ENCODE assay signal across 10 cellular contexts in the genomic region with DNA sequence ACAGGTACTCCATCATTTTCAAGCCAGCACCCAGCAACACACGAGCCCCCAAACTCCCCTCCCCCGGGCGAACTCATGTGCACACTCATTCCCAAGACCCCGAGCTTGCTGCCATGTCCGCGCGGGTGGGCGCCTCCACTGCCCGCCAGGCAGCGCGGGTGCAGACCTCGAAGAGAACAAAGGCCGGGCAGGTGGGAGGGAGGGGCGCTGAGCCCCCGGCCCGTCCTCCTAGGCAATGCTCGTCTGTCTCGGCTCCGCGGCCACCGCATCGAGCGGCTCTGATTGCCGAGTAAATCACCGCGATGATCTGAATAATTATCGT. TPM values are rescaled to one million over a fixed set of nuclear protein-coding genes. Genes with fewer than 3 reads are reported as not detected.
DNase-seq lines count a peak whose midpoint lies in the region; ATAC-seq lines count a peak whose summit lies in the region.
"Had no signal": no experiment of that assay in that cellular context is flagged by ENCODE, and none has a peak within 500 bp of the region (broad histone marks: within the 10 kb centered on the region; RNA-seq: fewer than 3 reads in every experiment).

No MANE protein-coding gene starts in this region.

- CTCF ChIA-PET in activated CD8-positive, alpha-beta T cell treated with anti-CD3 and anti-CD28 coated beads, Interleukin-2, amount 10 ng/mL, durations not matched to agents 7 days and 5 days (lab: Charles Lee): interaction anchor here (0.6 to 3.7 kb wide), 5 partner anchors 18 to 115 kb away, joined by 3 to 25 read pairs (median 4); no protein-coding TSS in a partner anchor
- CTCF ChIA-PET in activated naive CD4-positive, alpha-beta T cell treated with anti-CD3 and anti-CD28 coated beads, Interleukin-2, amount 10 ng/mL, durations not matched to agents 7 days and 5 days (lab: Charles Lee): interaction anchor here (1.0 to 2.6 kb wide), 2 partner anchors 17 to 32 kb away, joined by 3 to 11 read pairs; no protein-coding TSS in a partner anchor

- H3K36me3 ChIP-seq in iPS-18a (ENCODE audit: control insufficient read depth, low read depth, low read length): no peaks in the 10 kb centered on the region

- DNase-seq in activated naive CD4-positive, alpha-beta T cell (lab: John Stamatoyannopoulos, UW): no peak
- no peak for DNase-seq in activated CD8-positive, alpha-beta T cell treated with anti-CD3 and anti-CD28 coated beads, Interleukin-2, amount 10 ng/mL, durations not matched to agents 7 days and 5 days
- no peak for DNase-seq in stimulated activated naive B cell treated with anti-CD40 and anti-IgM and Interleukin-4, amounts not matched to agents 10 μg/mL and 1 μg/mL and 100 μg/mL, for 72 hours
- DNase-seq in H4 (ENCODE audit: low spot score): no peak
- DNase-seq in activated naive CD4-positive, alpha-beta T cell treated with anti-CD3 and anti-CD28 coated beads, Interleukin-2, amount 10 ng/mL, durations not matched to agents 7 days and 5 days: no peak
- DNase-seq: AML-193 had no signal

- no peaks in the 10 kb centered on the region for H3K9me3 ChIP-seq in iPS-18a (ENCODE audit: control insufficient read depth, low read depth, low read length)

- H3K9me3 Mint-ChIP-seq in activated naive CD4-positive, alpha-beta T cell treated with anti-CD3 and anti-CD28 coated beads, Interleukin-2, amount 50 U/mL, for 24 hours: no peaks in the 10 kb centered on the region
- no peaks in the 10 kb centered on the region for H3K9me3 Mint-ChIP-seq in activated CD8-positive, alpha-beta T cell treated with anti-CD3 and anti-CD28 coated beads, Interleukin-2, amount 10 ng/mL, durations not matched to agents 7 days and 5 days (ENCODE audit: insufficient read depth)
- H3K9me3 Mint-ChIP-seq in stimulated activated naive B cell treated with anti-CD40 and anti-IgM and Interleukin-4, amounts not matched to agents 10 μg/mL and 1 μg/mL and 100 μg/mL, for 72 hours: no peaks in the 10 kb centered on the region
- no peaks in the 10 kb centered on the region for H3K9me3 Mint-ChIP-seq in activated naive CD4-positive, alpha-beta T cell treated with anti-CD3 and anti-CD28 coated beads, Interleukin-2, amount 10 ng/mL, durations not matched to agents 7 days and 5 days

- peak overlapping the region; percentile 54 for H3K4me3 ChIP-seq in iPS-18a (ENCODE audit: low read length)

- peaks cover 25% of the 10 kb centered on the region for H3K4me1 ChIP-seq in iPS-18a (ENCODE audit: control insufficient read depth, low read depth, low read length)

- H3K4me3 Mint-ChIP-seq in activated naive CD4-positive, alpha-beta T cell treated with anti-CD3 and anti-CD28 coated beads, Interleukin-2, amount 50 U/mL, for 24 hours: peak overlapping the region; percentile 85
- peak overlapping the region; percentile 69 for H3K4me3 Mint-ChIP-seq in activated CD8-positive, alpha-beta T cell treated with anti-CD3 and anti-CD28 coated beads, Interleukin-2, amount 10 ng/mL, durations not matched to agents 7 days and 5 days
- H3K4me3 Mint-ChIP-seq in stimulated activated naive B cell treated with anti-CD40 and anti-IgM and Interleukin-4, amounts not matched to agents 10 μg/mL and 1 μg/mL and 100 μg/mL, for 72 hours: peak overlapping the region; percentile 83 to 86
- no peak overlapping the region for H3K4me3 Mint-ChIP-seq in activated naive CD4-positive, alpha-beta T cell treated with anti-CD3 and anti-CD28 coated beads, Interleukin-2, amount 10 ng/mL, durations not matched to agents 7 days and 5 days

- peak overlapping the region; percentile 4 for H3K27ac Mint-ChIP-seq in activated naive CD4-positive, alpha-beta T cell treated with anti-CD3 and anti-CD28 coated beads, Interleukin-2, amount 50 U/mL, for 24 hours
- no peak overlapping the region for H3K27ac Mint-ChIP-seq in activated CD8-positive, alpha-beta T cell treated with anti-CD3 and anti-CD28 coated beads, Interleukin-2, amount 10 ng/mL, durations not matched to agents 7 days and 5 days
- H3K27ac Mint-ChIP-seq in stimulated activated naive B cell treated with anti-CD40 and anti-IgM and Interleukin-4, amounts not matched to agents 10 μg/mL and 1 μg/mL and 100 μg/mL, for 72 hours: peak overlapping the region; percentile 95
- H3K27ac Mint-ChIP-seq in activated naive CD4-positive, alpha-beta T cell treated with anti-CD3 and anti-CD28 coated beads, Interleukin-2, amount 10 ng/mL, durations not matched to agents 7 days and 5 days: no peak overlapping the region

- H3K9ac ChIP-seq in iPS-18a (ENCODE audit: low read length): no peak overlapping the region

- no peak overlapping the region for H3K27ac ChIP-seq in iPS-18a (ENCODE audit: low read length)

- ATAC-seq in activated CD8-positive, alpha-beta T cell treated with anti-CD3 and anti-CD28 coated beads, Interleukin-2, amount 10 ng/mL, durations not matched to agents 7 days and 5 days: no peak
- ATAC-seq in stimulated activated naive B cell treated with anti-CD40 and anti-IgM and Interleukin-4, amounts not matched to agents 10 μg/mL and 1 μg/mL and 100 μg/mL, for 72 hours (replicated peaks): no peak
- ATAC-seq in HG03025 (IDR thresholded peaks at IDR 0.05; ENCODE audit: low FRiP score, unreplicated experiment): no peak

- peaks cover 36% of the 10 kb centered on the region for H3K4me1 Mint-ChIP-seq in activated naive CD4-positive, alpha-beta T cell treated with anti-CD3 and anti-CD28 coated beads, Interleukin-2, amount 50 U/mL, for 24 hours
- peaks cover 26% of the 10 kb centered on the region for H3K4me1 Mint-ChIP-seq in activated CD8-positive, alpha-beta T cell treated with anti-CD3 and anti-CD28 coated beads, Interleukin-2, amount 10 ng/mL, durations not matched to agents 7 days and 5 days (ENCODE audit: low read depth)
- peaks cover 70 to 95% of the 10 kb centered on the region in 2 donors for H3K4me1 Mint-ChIP-seq in stimulated activated naive B cell treated with anti-CD40 and anti-IgM and Interleukin-4, amounts not matched to agents 10 μg/mL and 1 μg/mL and 100 μg/mL, for 72 hours
- peaks cover 27% of the 10 kb centered on the region for H3K4me1 Mint-ChIP-seq in activated naive CD4-positive, alpha-beta T cell treated with anti-CD3 and anti-CD28 coated beads, Interleukin-2, amount 10 ng/mL, durations not matched to agents 7 days and 5 days

- H3K36me3 Mint-ChIP-seq in activated naive CD4-positive, alpha-beta T cell treated with anti-CD3 and anti-CD28 coated beads, Interleukin-2, amount 50 U/mL, for 24 hours: no peaks in the 10 kb centered on the region
- H3K36me3 Mint-ChIP-seq in activated CD8-positive, alpha-beta T cell treated with anti-CD3 and anti-CD28 coated beads, Interleukin-2, amount 10 ng/mL, durations not matched to agents 7 days and 5 days (ENCODE audit: low read depth): no peaks in the 10 kb centered on the region
- no peaks in the 10 kb centered on the region for H3K36me3 Mint-ChIP-seq in stimulated activated naive B cell treated with anti-CD40 and anti-IgM and Interleukin-4, amounts not matched to agents 10 μg/mL and 1 μg/mL and 100 μg/mL, for 72 hours
- H3K36me3 Mint-ChIP-seq in activated naive CD4-positive, alpha-beta T cell treated with anti-CD3 and anti-CD28 coated beads, Interleukin-2, amount 10 ng/mL, durations not matched to agents 7 days and 5 days: no peaks in the 10 kb centered on the region

- peaks cover 88% of the 10 kb centered on the region for H3K27me3 ChIP-seq in iPS-18a (ENCODE audit: control insufficient read depth, insufficient read depth, low read length)

- POLR2A ChIA-PET in activated CD8-positive, alpha-beta T cell treated with anti-CD3 and anti-CD28 coated beads, Interleukin-2, amount 10 ng/mL, durations not matched to agents 7 days and 5 days (lab: Charles Lee): interaction anchor here (0.6 kb wide), 1 partner anchor 113 kb away, joined by 3 read pairs; no protein-coding TSS in a partner anchor

- peaks cover 7% of the 10 kb centered on the region for H3K27me3 Mint-ChIP-seq in activated naive CD4-positive, alpha-beta T cell treated with anti-CD3 and anti-CD28 coated beads, Interleukin-2, amount 50 U/mL, for 24 hours
- peaks cover 52% of the 10 kb centered on the region for H3K27me3 Mint-ChIP-seq in activated CD8-positive, alpha-beta T cell treated with anti-CD3 and anti-CD28 coated beads, Interleukin-2, amount 10 ng/mL, durations not matched to agents 7 days and 5 days (ENCODE audit: low read depth)
- peaks cover 0 to 3% of the 10 kb centered on the region in 2 donors for H3K27me3 Mint-ChIP-seq in stimulated activated naive B cell treated with anti-CD40 and anti-IgM and Interleukin-4, amounts not matched to agents 10 μg/mL and 1 μg/mL and 100 μg/mL, for 72 hours
- H3K27me3 Mint-ChIP-seq in activated naive CD4-positive, alpha-beta T cell treated with anti-CD3 and anti-CD28 coated beads, Interleukin-2, amount 10 ng/mL, durations not matched to agents 7 days and 5 days: peaks cover 95% of the 10 kb centered on the region

RNA-seq across cellular contexts. Expression of a gene that starts 47.1 kb away (rescaled TPM):
- total RNA-seq in activated CD8-positive, alpha-beta T cell treated with anti-CD3 and anti-CD28 coated beads, Interleukin-2, amount 10 ng/mL, durations not matched to agents 7 days and 5 days: not detected
- total RNA-seq in H4 (2014; rRNA removed; shearing (Covaris generic)): 0.04 TPM in 1 of 2 replicates, not detected in the other
- total RNA-seq: glomerular endothelial cell had no signal

Comparison
In these comparisons a context has a peak if more than half of its experiments do, and no peak if none do; other contexts are left out.
1. H3K27ac Mint-ChIP-seq: peak in activated naive CD4-positive, alpha-beta T cell treated with anti-CD3 and anti-CD28 coated beads, Interleukin-2, amount 50 U/mL, for 24 hours (single experiment) and stimulated activated naive B cell treated with anti-CD40 and anti-IgM and Interleukin-4, amounts not matched to agents 10 μg/mL and 1 μg/mL and 100 μg/mL, for 72 hours (single experiment); none in activated CD8-positive, alpha-beta T cell treated with anti-CD3 and anti-CD28 coated beads, Interleukin-2, amount 10 ng/mL, durations not matched to agents 7 days and 5 days (single experiment) and activated naive CD4-positive, alpha-beta T cell treated with anti-CD3 and anti-CD28 coated beads, Interleukin-2, amount 10 ng/mL, durations not matched to agents 7 days and 5 days (single experiment).